36 cellular contexts compared by ENCODE assay signal in genomic region chr7:95753440-95753839, GRCh38. TPM values are rescaled to one million over a fixed set of nuclear protein-coding genes. Genes with fewer than 3 reads are reported as not detected.
"Had no signal": no experiment of that assay in that cellular context is flagged by ENCODE, and none has a peak within 500 bp of the region (broad histone marks: within the 10 kb centered on the region; RNA-seq: fewer than 3 reads in every experiment).

No MANE protein-coding gene starts in this region.

- H3K4me3 ChIP-seq: MG63 had no signal

- H3K36me3 ChIP-seq: MG63 had no signal

- H3K27me3 ChIP-seq: MG63 had no signal

- H3K9me3 ChIP-seq: MG63 had no signal

- DNase-seq: Karpas-422, Kasumi-1, MG63, MM.1S, MV-4-11, NCI-H1048, NCI-H1092, NCI-H1092 treated with DMSO at 0.1 percent for 48 hours, NCI-H1105, NCI-H1105 treated with DMSO at 0.1 percent for 48 hours, NCI-H1417, NCI-H1417 treated with DMSO at 0.1 percent for 48 hours, NCI-H1436, NCI-H1436 treated with DMSO at 0.1 percent for 48 hours, NCI-H146, NCI-H1694, NCI-H1694 treated with DMSO at 0.1 percent for 48 hours, NCI-H187, NCI-H187 treated with DMSO at 0.1 percent for 48 hours, NCI-H1930, NCI-H2029, NCI-H2029 treated with DMSO at 0.1 percent for 48 hours, NCI-H2081, NCI-H2081 treated with DMSO at 0.1 percent for 48 hours, NCI-H2107, NCI-H2171, NCI-H2171 treated with DMSO at 0.1 percent for 48 hours, NCI-H2227 treated with DMSO at 0.1 percent for 48 hours, NCI-H226, NCI-H345, NCI-H446, NCI-H446 treated with DMSO at 0.1 percent for 48 hours, NCI-H510A, NCI-H510A treated with DMSO at 0.1 percent for 48 hours had no signal

RNA-seq across cellular contexts. Expression of gene DYNC1I1, which starts 18.9 kb away (rescaled TPM):
- total RNA-seq: MCF 10A, NCI-H460 had no signal
